2 cellular contexts compared by ENCODE assay signal in the genomic region with DNA sequence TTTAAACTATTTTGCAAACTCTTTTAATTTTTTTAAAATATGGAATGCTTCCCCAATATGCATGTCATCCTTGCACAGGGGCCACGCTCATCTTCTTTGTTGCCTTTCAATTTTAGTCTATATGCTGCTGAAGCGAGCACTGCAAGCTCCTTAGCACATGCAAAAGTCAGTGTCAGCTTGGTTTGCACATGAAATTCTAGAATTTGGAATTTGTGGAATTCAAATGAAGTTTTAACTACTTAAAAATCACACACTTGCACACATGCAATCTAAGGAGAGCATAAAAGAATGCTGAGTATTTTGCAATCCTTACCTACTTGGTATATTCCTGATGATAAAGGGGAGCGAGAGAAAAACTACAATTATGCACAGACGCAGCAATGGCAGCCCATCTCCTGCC.
TF ChIP-seq lines count a peak whose summit lies in the region.

No MANE protein-coding gene starts in this region.

TF ChIP-seq in SK-N-SH treated with all-trans-retinoic acid at 6 μM for 48 hours, 23 proteins besides CTCF, POLR2A, EP300 and RAD21:
- no peak for TF ChIP-seq ZFP30 (CRISPR knock-in tag; IDR thresholded peaks at IDR 0.05)

TF ChIP-seq in SK-N-SH, 30 proteins besides CTCF, POLR2A, EP300 and RAD21:
- TF ChIP-seq, protein P1, sequence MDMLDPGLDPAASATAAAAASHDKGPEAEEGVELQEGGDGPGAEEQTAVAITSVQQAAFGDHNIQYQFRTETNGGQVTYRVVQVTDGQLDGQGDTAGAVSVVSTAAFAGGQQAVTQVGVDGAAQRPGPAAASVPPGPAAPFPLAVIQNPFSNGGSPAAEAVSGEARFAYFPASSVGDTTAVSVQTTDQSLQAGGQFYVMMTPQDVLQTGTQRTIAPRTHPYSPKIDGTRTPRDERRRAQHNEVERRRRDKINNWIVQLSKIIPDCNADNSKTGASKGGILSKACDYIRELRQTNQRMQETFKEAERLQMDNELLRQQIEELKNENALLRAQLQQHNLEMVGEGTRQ (IDR thresholded peaks at IDR 0.05; ENCODE audit: borderline replicate concordance, low read depth, low read length) = no peak
- no peak for TF ChIP-seq MEF2A (IDR thresholded peaks at IDR 0.05; ENCODE audit: borderline replicate concordance, low read depth)
- TF ChIP-seq, protein P2, sequence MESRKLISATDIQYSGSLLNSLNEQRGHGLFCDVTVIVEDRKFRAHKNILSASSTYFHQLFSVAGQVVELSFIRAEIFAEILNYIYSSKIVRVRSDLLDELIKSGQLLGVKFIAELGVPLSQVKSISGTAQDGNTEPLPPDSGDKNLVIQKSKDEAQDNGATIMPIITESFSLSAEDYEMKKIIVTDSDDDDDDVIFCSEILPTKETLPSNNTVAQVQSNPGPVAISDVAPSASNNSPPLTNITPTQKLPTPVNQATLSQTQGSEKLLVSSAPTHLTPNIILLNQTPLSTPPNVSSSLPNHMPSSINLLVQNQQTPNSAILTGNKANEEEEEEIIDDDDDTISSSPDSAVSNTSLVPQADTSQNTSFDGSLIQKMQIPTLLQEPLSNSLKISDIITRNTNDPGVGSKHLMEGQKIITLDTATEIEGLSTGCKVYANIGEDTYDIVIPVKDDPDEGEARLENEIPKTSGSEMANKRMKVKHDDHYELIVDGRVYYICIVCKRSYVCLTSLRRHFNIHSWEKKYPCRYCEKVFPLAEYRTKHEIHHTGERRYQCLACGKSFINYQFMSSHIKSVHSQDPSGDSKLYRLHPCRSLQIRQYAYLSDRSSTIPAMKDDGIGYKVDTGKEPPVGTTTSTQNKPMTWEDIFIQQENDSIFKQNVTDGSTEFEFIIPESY (IDR thresholded peaks at IDR 0.05; ENCODE audit: borderline replicate concordance, low read depth) = no peak
- TF ChIP-seq, protein P3, sequence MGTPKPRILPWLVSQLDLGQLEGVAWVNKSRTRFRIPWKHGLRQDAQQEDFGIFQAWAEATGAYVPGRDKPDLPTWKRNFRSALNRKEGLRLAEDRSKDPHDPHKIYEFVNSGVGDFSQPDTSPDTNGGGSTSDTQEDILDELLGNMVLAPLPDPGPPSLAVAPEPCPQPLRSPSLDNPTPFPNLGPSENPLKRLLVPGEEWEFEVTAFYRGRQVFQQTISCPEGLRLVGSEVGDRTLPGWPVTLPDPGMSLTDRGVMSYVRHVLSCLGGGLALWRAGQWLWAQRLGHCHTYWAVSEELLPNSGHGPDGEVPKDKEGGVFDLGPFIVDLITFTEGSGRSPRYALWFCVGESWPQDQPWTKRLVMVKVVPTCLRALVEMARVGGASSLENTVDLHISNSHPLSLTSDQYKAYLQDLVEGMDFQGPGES (IDR thresholded peaks at IDR 0.05; ENCODE audit: low read depth, low read length) = no peak
- TF ChIP-seq FOSL2 (IDR thresholded peaks at IDR 0.05; ENCODE audit: borderline replicate concordance, low read depth) = no peak
- no peak for TF ChIP-seq SIN3A (IDR thresholded peaks at IDR 0.05; ENCODE audit: borderline replicate concordance, low read depth, low read length)
- TF ChIP-seq YY1 (IDR thresholded peaks at IDR 0.05; ENCODE audit: low read depth) = no peak
- TF ChIP-seq TAF1 (IDR thresholded peaks at IDR 0.05; ENCODE audit: borderline replicate concordance, low read depth, low read length) = no peak
- no peak for TF ChIP-seq TEAD4 (IDR thresholded peaks at IDR 0.05; ENCODE audit: borderline replicate concordance, insufficient read depth)
- TF ChIP-seq SMC3 (IDR thresholded peaks at IDR 0.05; ENCODE audit: low read depth, low read length) = no peak
TF ChIP-seq in SK-N-SH: peak in this region for 0.
